Comparison of ENCODE assay signal across 11 cellular contexts in the genomic region with DNA sequence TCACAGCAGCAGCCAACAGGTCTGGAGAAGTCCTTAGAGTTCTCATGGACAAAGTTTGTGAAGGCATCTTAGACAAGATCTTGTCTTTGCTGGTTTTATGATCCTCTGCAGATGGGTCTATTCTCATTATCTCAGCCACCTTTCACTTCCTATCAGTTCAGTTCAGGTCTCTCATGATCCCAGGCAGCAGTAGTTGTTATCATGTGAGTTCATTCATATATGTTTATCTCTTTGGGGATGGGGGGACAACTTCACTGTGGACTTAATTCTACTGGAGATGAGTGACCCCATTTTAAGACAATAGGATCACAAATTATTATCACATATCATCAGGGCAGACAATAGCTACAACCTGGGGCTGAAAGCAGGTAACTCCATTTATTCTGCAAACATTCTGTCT. TPM values are rescaled to one million over a fixed set of nuclear protein-coding genes. Genes with fewer than 3 reads are reported as not detected.
"Had no signal": no experiment of that assay in that cellular context is flagged by ENCODE, and none has a peak within 500 bp of the region (broad histone marks: within the 10 kb centered on the region; RNA-seq: fewer than 3 reads in every experiment).

No MANE protein-coding gene starts in this region.

RNA-seq across cellular contexts. Expression of a gene that starts 48.1 kb away (rescaled TPM):
- total RNA-seq: activated naive CD4-positive, alpha-beta T cell treated with anti-CD3 and anti-CD28 coated beads for 36 hours; activated naive CD4-positive, alpha-beta T cell treated with anti-CD3 and anti-CD28 coated beads, Interleukin-2, amount 50 U/mL, for 72 hours; activated naive CD8-positive, alpha-beta T cell treated with anti-CD3 and anti-CD28 coated beads for 36 hours; activated naive CD8-positive, alpha-beta T cell treated with anti-CD3 and anti-CD28 coated beads, Interleukin-2, amount 10 ng/mL, durations not matched to agents 7 days and 5 days; activated T-cell treated with anti-CD3 and anti-CD28 coated beads, Interleukin-2, amount 50 U/mL, for 72 hours; activated T-helper 17 cell treated with anti-CD3 and anti-CD28 coated beads, Interleukin-2, amount 50 U/mL, for 72 hours; activated T-helper 2 cell treated with anti-CD3 and anti-CD28 coated beads, Interferon-gamma antibody, Interleukin-2, Interleukin-4, amounts not matched to agents 10 μg/mL and 5 μg/mL and 100 μg/mL, durations not matched to agents 14 hours and 24 hours and 36 hours; ascending aorta; body of pancreas; bronchial epithelial cell; cerebellum had no signal
